In genomic region chr6:169270077-169270380, GRCh38 we compare ENCODE assay signal across 9 cellular contexts. TPM values are rescaled to one million over a fixed set of nuclear protein-coding genes. Genes with fewer than 3 reads are reported as not detected.
DNase-seq lines count a peak whose midpoint lies in the region; ATAC-seq and TF ChIP-seq lines count a peak whose summit lies in the region.
"Not testable (repeated sequence)": the region's sequence is repeated elsewhere in the genome, so short reads cannot be mapped to it uniquely, and the experiment has no call there.
"Had no signal": no experiment of that assay in that cellular context is flagged by ENCODE, and none has a peak within 500 bp of the region (broad histone marks: within the 10 kb centered on the region; RNA-seq: fewer than 3 reads in every experiment).

No MANE protein-coding gene starts in this region.

- not testable (repeated sequence) for H4K91ac ChIP-seq in mesenchymal stem cell (ENCODE audit: low read length)

- peaks cover 14% of the 10 kb centered on the region; the same call in 1 of the 2 replicates for H3K9me3 ChIP-seq in HUES6 (ENCODE audit: control insufficient read depth, insufficient read depth, low read depth, low read length)
- H3K9me3 ChIP-seq in heart right ventricle; mesenchymal stem cell (ENCODE audit: control insufficient read depth, low read length); smooth muscle cell (replicated peaks; ENCODE audit: low read depth): not testable (repeated sequence)

- H4K8ac ChIP-seq in mesenchymal stem cell (ENCODE audit: low read length) = not testable (repeated sequence)

- H2BK5ac ChIP-seq in mesenchymal stem cell (ENCODE audit: low read depth, low read length, poor library complexity, severe bottlenecking) = not testable (repeated sequence)

- H3K36me3 Mint-ChIP-seq in CD14-positive monocyte = not testable (repeated sequence)
- H3K36me3 Mint-ChIP-seq in WTC11 = peaks cover 22% of the 10 kb centered on the region

- not testable (repeated sequence) for H3K79me1 ChIP-seq in mesenchymal stem cell (replicated peaks; ENCODE audit: low read length, poor library complexity, severe bottlenecking)

- H2BK15ac ChIP-seq in mesenchymal stem cell (ENCODE audit: low read depth, poor library complexity, severe bottlenecking) = not testable (repeated sequence)

- not testable (repeated sequence) for H2AFZ ChIP-seq in mesenchymal stem cell (ENCODE audit: low read depth, low read length); smooth muscle cell (ENCODE audit: low read depth)

- DNase-seq in CD14-positive monocyte (ENCODE audit: low spot score); WTC11 (ENCODE audit: low spot score); coronary artery (ENCODE audit: low spot score); heart right ventricle; mesenchymal stem cell; smooth muscle cell (lab: John Stamatoyannopoulos, UW; ENCODE audit: unreplicated experiment): not testable (repeated sequence)

- not testable (repeated sequence) for H3K23ac ChIP-seq in mesenchymal stem cell (ENCODE audit: low read length in 2 of 2)

- CTCF ChIA-PET in WTC11 (lab: Charles Lee) = not testable (repeated sequence)

- H3K27me3 Mint-ChIP-seq in CD14-positive monocyte (ENCODE audit: low read depth in 3 of 3); WTC11 (ENCODE audit: low read depth): not testable (repeated sequence)

- H3F3A ChIP-seq in smooth muscle cell (ENCODE audit: low read depth) = not testable (repeated sequence)

- H3K27ac ChIP-seq in HUES6 (ENCODE audit: low read depth, low read length) = 0 out of 2 replicates have a peak overlapping the region, but pooled peaks have one; percentile 49
- peak overlapping the region; percentile 64 to 76 for H3K27ac ChIP-seq in coronary artery
- H3K27ac ChIP-seq in heart right ventricle = peak overlapping the region in 6 of 10 donors; percentile 28 to 69 (median 56)
- not testable (repeated sequence) for H3K27ac ChIP-seq in mesenchymal stem cell (ENCODE audit: low read length, poor library complexity, severe bottlenecking)
- H3K27ac ChIP-seq in smooth muscle cell (ENCODE audit: low read depth) = peak overlapping the region; percentile 69

- H3K4me1 ChIP-seq in HUES6 (ENCODE audit: control insufficient read depth, insufficient read depth, low read length) (peaks cover 28% of the 10 kb centered on the region), heart right ventricle (peaks cover 0 to 14% (median 0%) of the 10 kb centered on the region in 9 donors), smooth muscle cell (ENCODE audit: low read depth) (peaks cover 19% of the 10 kb centered on the region)
- not testable (repeated sequence) for H3K4me1 ChIP-seq in mesenchymal stem cell (ENCODE audit: control insufficient read depth, insufficient read depth, low read depth, low read length)

- peak overlapping the region in 6 of 7 donors; percentile 12 to 89 (median 68) for H3K27ac Mint-ChIP-seq in CD14-positive monocyte
- not testable (repeated sequence) for H3K27ac Mint-ChIP-seq in WTC11

- H3K9ac ChIP-seq in HUES6 (ENCODE audit: low read length); smooth muscle cell (ENCODE audit: low read depth): not testable (repeated sequence)
- H3K9ac ChIP-seq in mesenchymal stem cell (ENCODE audit: low read length) = peak overlapping the region; percentile 79

- not testable (repeated sequence) for H3K79me2 ChIP-seq in smooth muscle cell (ENCODE audit: low read depth)

- not testable (repeated sequence) for ATAC-seq in WTC11, heart right ventricle

- H3K14ac ChIP-seq in mesenchymal stem cell (ENCODE audit: low read length in 2 of 2) = not testable (repeated sequence)

- not testable (repeated sequence) for TF ChIP-seq CTCF in CD14-positive monocyte (IDR thresholded peaks at IDR 0.05); WTC11 (IDR thresholded peaks at IDR 0.05); coronary artery (IDR thresholded peaks at IDR 0.05); heart right ventricle (IDR thresholded peaks at IDR 0.05); smooth muscle cell (IDR thresholded peaks at IDR 0.05; ENCODE audit: borderline replicate concordance, insufficient read depth, poor library complexity, severe bottlenecking)

- not testable (repeated sequence) for H2AK5ac ChIP-seq in mesenchymal stem cell (ENCODE audit: low read length, severe bottlenecking)

- H4K20me1 ChIP-seq in smooth muscle cell (ENCODE audit: low read depth) = not testable (repeated sequence)

- not testable (repeated sequence) for H2BK120ac ChIP-seq in mesenchymal stem cell (ENCODE audit: low read depth, low read length)

- not testable (repeated sequence) for H3K9me3 Mint-ChIP-seq in CD14-positive monocyte
- H3K9me3 Mint-ChIP-seq in WTC11 = peaks cover 23% of the 10 kb centered on the region

- intact Hi-C loops in CD14-positive monocyte (cut with micrococcal nuclease); heart right ventricle (cut with DNase I): not testable (repeated sequence)

- H2BK12ac ChIP-seq in mesenchymal stem cell (ENCODE audit: low read length in 2 of 2) = not testable (repeated sequence)

- H3K4me3 ChIP-seq in HUES6 (ENCODE audit: low read depth, low read length); coronary artery; heart right ventricle; mesenchymal stem cell (ENCODE audit: insufficient read depth in 1 of 2, low read depth in 1 of 2, low read length in 2 of 2); smooth muscle cell: not testable (repeated sequence)

- not testable (repeated sequence) for H3K4me3 Mint-ChIP-seq in CD14-positive monocyte
- peak overlapping the region; percentile 39; the same call in 1 of the 2 replicates for H3K4me3 Mint-ChIP-seq in WTC11

- not testable (repeated sequence) for H3K18ac ChIP-seq in mesenchymal stem cell (ENCODE audit: low read depth in 1 of 2, low read length in 2 of 2)

- H3K4me2 ChIP-seq in mesenchymal stem cell (ENCODE audit: low read length, poor library complexity, severe bottlenecking) = not testable (repeated sequence)
- peak overlapping the region; percentile 42 for H3K4me2 ChIP-seq in smooth muscle cell

- H3K36me3 ChIP-seq in HUES6 (ENCODE audit: control insufficient read depth, insufficient read depth, low read length); heart right ventricle; mesenchymal stem cell (ENCODE audit: control insufficient read depth in 1 of 2, insufficient read depth in 2 of 2, low read depth in 1 of 2, low read length in 2 of 2); smooth muscle cell (ENCODE audit: low read depth): not testable (repeated sequence)

- not testable (repeated sequence) for H3K4ac ChIP-seq in mesenchymal stem cell (ENCODE audit: low read depth in 1 of 2, low read length in 2 of 2)

- not testable (repeated sequence) for H3K27me3 ChIP-seq in HUES6 (ENCODE audit: control insufficient read depth, insufficient read depth, low read length); mesenchymal stem cell (ENCODE audit: control insufficient read depth in 1 of 2, insufficient read depth in 1 of 2, low read length in 2 of 2); smooth muscle cell (ENCODE audit: low read depth)
- peaks cover 0 to 11% (median 0%) of the 10 kb centered on the region in 7 donors for H3K27me3 ChIP-seq in heart right ventricle

- peaks cover 46% of the 10 kb centered on the region for H3K4me1 Mint-ChIP-seq in CD14-positive monocyte
- H3K4me1 Mint-ChIP-seq in WTC11 = peaks cover 33% of the 10 kb centered on the region

- POLR2A ChIA-PET in WTC11 (lab: Charles Lee) = not testable (repeated sequence)

RNA-seq across cellular contexts. Expression of gene THBS2, which starts 16.4 kb away (rescaled TPM):
- polyA plus RNA-seq in CD14-positive monocyte = under 1 TPM in 1 of 2 donors, not detected in 1; 0.03 TPM
- 33.5 to 40.3 TPM (median 35.8 TPM) in 3 replicates for total RNA-seq in WTC11 (2021)
- total RNA-seq in heart right ventricle = 10 to 100 TPM in 5 of 10 donors, 1 to 10 TPM in 5; 6.0 to 45.9 (median 10.7) TPM
- polyA plus RNA-seq in heart right ventricle = 10 to 100 TPM in 1 of 2 donors, 1 to 10 TPM in 1; 5.2 to 13.6 TPM
- 1.1 TPM for polyA plus RNA-seq in mesenchymal stem cell (2013, experiment 1 of 2)
- 1.2 TPM for polyA plus RNA-seq in mesenchymal stem cell (2013, experiment 2 of 2)
- total RNA-seq in smooth muscle cell = 10.1 and 16.2 TPM in 2 replicates
- 7.1 and 13.9 TPM in 2 replicates for polyA plus RNA-seq in smooth muscle cell
- total RNA-seq: CD8-positive, alpha-beta memory T cell; OCI-LY7 had no signal
